ENCODE assay signal across 8 cellular contexts in the genomic region with DNA sequence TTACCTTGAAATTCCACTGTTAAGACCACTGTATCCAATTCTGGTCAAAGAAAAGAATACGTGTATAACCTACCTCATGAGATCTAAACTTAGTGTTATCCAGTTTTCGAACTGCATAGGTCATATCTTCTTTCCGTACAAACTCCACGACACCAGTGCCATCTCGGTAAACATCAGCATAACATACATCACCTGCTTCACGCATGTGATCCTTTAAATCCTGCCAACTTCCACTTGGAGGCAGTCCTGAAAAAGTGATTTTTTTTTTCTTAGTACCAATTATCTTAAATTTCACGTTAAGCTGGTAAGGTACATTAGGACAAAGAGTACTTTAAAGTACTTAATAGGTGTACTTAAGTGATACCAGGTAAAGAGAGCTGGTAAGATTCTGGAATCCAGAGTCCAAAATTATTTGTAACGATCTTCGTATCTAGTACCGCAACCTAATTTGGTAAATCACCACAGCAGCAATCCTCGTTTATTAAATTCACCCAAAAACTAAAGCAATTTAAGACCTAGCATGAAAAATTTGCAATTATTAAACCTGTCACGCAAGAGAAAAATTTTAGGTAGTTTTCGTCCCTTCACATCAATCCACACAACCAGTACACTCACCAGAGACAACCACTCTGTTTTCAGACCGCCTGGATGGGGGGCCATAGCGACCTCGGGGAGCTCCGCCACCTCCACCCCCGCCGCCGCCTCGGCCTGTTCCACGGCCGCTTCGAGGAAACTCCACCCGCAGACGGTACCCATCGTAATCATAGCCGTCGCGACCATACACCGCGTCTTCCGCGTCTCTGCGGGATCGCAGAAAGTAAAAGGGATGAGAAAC. TPM values are rescaled to one million over a fixed set of nuclear protein-coding genes. Genes with fewer than 3 reads are reported as not detected.
DNase-seq lines count a peak whose midpoint lies in the region; ATAC-seq and TF ChIP-seq lines count a peak whose summit lies in the region.

No MANE protein-coding gene starts in this region.

- H3K36me3 Mint-ChIP-seq in chondrocyte (ENCODE audit: low read depth) (peaks cover 20% of the 10 kb centered on the region), natural killer cell (peaks cover 16% of the 10 kb centered on the region)

- H3K9me3 Mint-ChIP-seq in chondrocyte (ENCODE audit: low read depth) (no peaks in the 10 kb centered on the region), natural killer cell (no peaks in the 10 kb centered on the region)

- peak; percentile 3 to 8 (median 7) for ATAC-seq in natural killer cell
- ATAC-seq in GM18858 (IDR thresholded peaks at IDR 0.05; ENCODE audit: unreplicated experiment), result no peak

- in situ Hi-C loops in KBM-7 (cut with MboI; ENCODE audit: low pct_unique_long_range_greater_than_20kb, low sequenced_read_pairs), result no loop called here

- H3K4me3 ChIP-seq in AG10803 (ENCODE audit: low read length), result peak overlapping the region; percentile 100

- H3K4me3 Mint-ChIP-seq in chondrocyte (ENCODE audit: unreplicated experiment), result peak overlapping the region; percentile 99
- peak overlapping the region; percentile 99 for H3K4me3 Mint-ChIP-seq in natural killer cell

- DNase-seq in AG10803 (ENCODE audit: low read depth), result no peak
- peak; percentile 36 for DNase-seq in KBM-7
- no peak for DNase-seq in chondrocyte (ENCODE audit: low spot score)
- peak; percentile 56 for DNase-seq in natural killer cell
- DNase-seq in AML-193 (lab: John Stamatoyannopoulos, UW), result no peak
- no peak for DNase-seq in NCI-H2196 (lab: John Stamatoyannopoulos, UW; ENCODE audit: unreplicated experiment)
- DNase-seq in NK-92 treated with Interleukin-12 subunit alpha and Interleukin-12 subunit beta, amount 100 ng/mL, for 24 hours (lab: John Stamatoyannopoulos, UW), result no peak

- H3K4me1 Mint-ChIP-seq in chondrocyte (ENCODE audit: low read depth), result peaks cover 49% of the 10 kb centered on the region
- H3K4me1 Mint-ChIP-seq in natural killer cell, result peaks cover 51 to 52% of the 10 kb centered on the region in 2 donors

- intact Hi-C loops in natural killer cell (cut with micrococcal nuclease), result loop anchor here (2.0 to 10.0 kb wide), 5 partner anchors 19 to 509 kb away; a partner anchor contains a TSS

- peak overlapping the region; percentile 99 for H3K27ac Mint-ChIP-seq in chondrocyte (ENCODE audit: unreplicated experiment)
- H3K27ac Mint-ChIP-seq in natural killer cell, result peak overlapping the region; percentile 99

- no peak for TF ChIP-seq CTCF in AG10803 (conservative IDR thresholded peaks at IDR 0.05; ENCODE audit: low read length)
- peak; percentile 6 for TF ChIP-seq CTCF in chondrocyte (IDR thresholded peaks at IDR 0.05)
- TF ChIP-seq CTCF in natural killer cell (IDR thresholded peaks at IDR 0.05), result no peak

- H3K27me3 Mint-ChIP-seq in chondrocyte (ENCODE audit: low read depth) (no peaks in the 10 kb centered on the region), natural killer cell (ENCODE audit: low read depth in 2 of 2) (no peaks in the 10 kb centered on the region)

RNA-seq across cellular contexts. Expression of a gene that starts 1.1 kb away (rescaled TPM):
- 115 to 161 TPM (median 119 TPM) in 3 replicates for total RNA-seq in chondrocyte
- total RNA-seq in natural killer cell, result 100 to 1,000 TPM; 125 to 157 (median 137) TPM

RNA-seq across cellular contexts. Expression of a gene that starts 17.9 kb away (rescaled TPM):
- total RNA-seq in chondrocyte (26.6 to 43.6 TPM (median 39.6 TPM) in 3 replicates), natural killer cell (10 to 100 TPM; 49.8 to 64.6 (median 63.4) TPM)

RNA-seq across cellular contexts. Expression of a gene that starts 50.7 kb away (rescaled TPM):
- total RNA-seq in chondrocyte, result 32.9 to 47.7 TPM (median 41.9 TPM) in 3 replicates
- 1 to 10 TPM; 1.5 to 3.7 (median 2.6) TPM for total RNA-seq in natural killer cell

Comparison
In these comparisons a context has a peak if more than half of its experiments do, and no peak if none do; other contexts are left out.
1. DNase-seq: peak in KBM-7 (single experiment) and natural killer cell (single experiment); none in AG10803 (single experiment), chondrocyte (single experiment), AML-193 (0 of 2), NCI-H2196 (single experiment) and NK-92 treated with Interleukin-12 subunit alpha and Interleukin-12 subunit beta, amount 100 ng/mL, for 24 hours (single experiment).